ENCODE assay signal across 10 cellular contexts in genomic region chrX:119654112-119654531, GRCh38. TPM values are rescaled to one million over a fixed set of nuclear protein-coding genes. Genes with fewer than 3 reads are reported as not detected.
DNase-seq lines count a peak whose midpoint lies in the region; ATAC-seq and TF ChIP-seq lines count a peak whose summit lies in the region.
"Had no signal": no experiment of that assay in that cellular context is flagged by ENCODE, and none has a peak within 500 bp of the region (broad histone marks: within the 10 kb centered on the region; RNA-seq: fewer than 3 reads in every experiment).

No MANE protein-coding gene starts in this region.

- no peaks in the 10 kb centered on the region for H3K79me2 ChIP-seq in mammary epithelial cell (ENCODE audit: insufficient read depth, low read length)
- no peaks in the 10 kb centered on the region for H3K79me2 ChIP-seq in mesendoderm (ENCODE audit: control insufficient read depth, insufficient read depth, low read length)

- no peak overlapping the region for H2BK15ac ChIP-seq in mesendoderm (replicated peaks; ENCODE audit: low read depth)

- no peak overlapping the region for H4K8ac ChIP-seq in mesendoderm (ENCODE audit: low read depth, low read length)

- no peak overlapping the region for H2BK120ac ChIP-seq in mesendoderm (ENCODE audit: low read depth, low read length)

- H3K4me1 Mint-ChIP-seq in MCF 10A (ENCODE audit: insufficient read depth, unreplicated experiment): no peaks in the 10 kb centered on the region
- H3K4me1 Mint-ChIP-seq in chondrocyte (ENCODE audit: low read depth): peaks cover 19% of the 10 kb centered on the region
- H3K4me1 Mint-ChIP-seq in type B pancreatic cell (ENCODE audit: unreplicated experiment): peaks cover 10% of the 10 kb centered on the region

- no peaks in the 10 kb centered on the region for H3K9me3 ChIP-seq in mammary epithelial cell (replicated peaks; ENCODE audit: insufficient read depth, low read length)
- H3K9me3 ChIP-seq: thoracic aorta had no signal

- no peak for ATAC-seq in GM18498 (IDR thresholded peaks at IDR 0.05; ENCODE audit: unreplicated experiment)

- H3K79me1 ChIP-seq in mesendoderm (ENCODE audit: low read length): no peaks in the 10 kb centered on the region

- 56% methylated on average over 5 of the region's 8 CpGs for WGBS in mammary epithelial cell (ENCODE audit: low coverage, missing lambda C conversion rate)
- no CpG with 5 or more reads among the region's 8 CpGs for WGBS in mesendoderm (ENCODE audit: extremely low coverage, insufficient coverage, low lambda C conversion rate)

- H3K27me3 ChIP-seq in mammary epithelial cell (ENCODE audit: insufficient read depth, low read length) (no peaks in the 10 kb centered on the region), mesendoderm (ENCODE audit: insufficient read depth, low read length, poor library complexity) (no peaks in the 10 kb centered on the region)

- intact Hi-C loops in mammary epithelial cell (cut with micrococcal nuclease): no loop called here
- intact Hi-C loops in MCF 10A (cut with micrococcal nuclease): no loop called here

- H3K9ac ChIP-seq in mammary epithelial cell (ENCODE audit: insufficient read depth, low read length): no peak overlapping the region
- no peak overlapping the region for H3K9ac ChIP-seq in mesendoderm (ENCODE audit: low read length)

- peak overlapping the region; percentile 51 for H2AFZ ChIP-seq in mammary epithelial cell (ENCODE audit: low read depth, low read length)

- in situ Hi-C loops in mammary epithelial cell (cut with MboI; ENCODE audit: low sequenced_read_pairs in 2 of 2): no loop called here

- H3K4me2 ChIP-seq in mammary epithelial cell (ENCODE audit: insufficient read depth, low read depth, low read length): peak overlapping the region; percentile 10
- H3K4me2 ChIP-seq in mesendoderm (ENCODE audit: low read length): no peak overlapping the region

- dilution Hi-C loops in mammary epithelial cell (cut with HindIII; ENCODE audit: low sequenced_read_pairs): no loop called here

- no peaks in the 10 kb centered on the region for H4K20me1 ChIP-seq in mammary epithelial cell (ENCODE audit: insufficient read depth, low read length)

- H3K36me3 ChIP-seq in mammary epithelial cell (ENCODE audit: insufficient read depth, low read length) (no peaks in the 10 kb centered on the region), mesendoderm (ENCODE audit: control insufficient read depth, insufficient read depth, low read length) (no peaks in the 10 kb centered on the region)
- H3K36me3 ChIP-seq: thoracic aorta had no signal

- POLR2A ChIA-PET in MCF 10A (lab: Yijun Ruan, JAX): no interaction called here

- H3K4me3 Mint-ChIP-seq in MCF 10A (ENCODE audit: unreplicated experiment) (no peak overlapping the region), chondrocyte (ENCODE audit: unreplicated experiment) (no peak overlapping the region), type B pancreatic cell (no peak overlapping the region)

- H3K18ac ChIP-seq in mesendoderm (ENCODE audit: low read length): no peak overlapping the region

- H2BK5ac ChIP-seq in mesendoderm (ENCODE audit: low read length): no peak overlapping the region

- H3K36me3 Mint-ChIP-seq in MCF 10A (ENCODE audit: insufficient read depth, unreplicated experiment): no peaks in the 10 kb centered on the region
- peaks cover 4% of the 10 kb centered on the region for H3K36me3 Mint-ChIP-seq in chondrocyte (ENCODE audit: low read depth)
- peaks cover 5% of the 10 kb centered on the region for H3K36me3 Mint-ChIP-seq in type B pancreatic cell

- H3K27ac ChIP-seq in mammary epithelial cell (ENCODE audit: insufficient read depth, low read depth, low read length): no peak overlapping the region
- no peak overlapping the region for H3K27ac ChIP-seq in mesendoderm (ENCODE audit: low read depth, low read length)
- H3K27ac ChIP-seq: thoracic aorta had no signal

- no peak overlapping the region for H3K23ac ChIP-seq in mesendoderm (ENCODE audit: low read length)

- H2AK5ac ChIP-seq in mesendoderm (ENCODE audit: low read length): no peak overlapping the region

- peak overlapping the region; percentile 60 for H3K56ac ChIP-seq in mesendoderm (ENCODE audit: low read length)

- CTCF ChIA-PET in mammary epithelial cell (lab: Charles Lee; ENCODE audit: low non-redundant PET): no interaction called here
- CTCF ChIA-PET in MCF 10A (lab: Yijun Ruan, JAX): interaction anchor here (0.6 to 1.1 kb wide), 3 partner anchors 31 to 103 kb away, joined by 3 read pairs; no protein-coding TSS in a partner anchor

- H3K9me3 Mint-ChIP-seq in MCF 10A (ENCODE audit: unreplicated experiment): no peaks in the 10 kb centered on the region
- peaks cover 11% of the 10 kb centered on the region for H3K9me3 Mint-ChIP-seq in chondrocyte (ENCODE audit: low read depth)
- H3K9me3 Mint-ChIP-seq in type B pancreatic cell: no peaks in the 10 kb centered on the region

- TF ChIP-seq CTCF in mammary epithelial cell (conservative IDR thresholded peaks at IDR 0.05 in 1 of 2, IDR thresholded peaks at IDR 0.05 in 1 of 2; ENCODE audit: extremely low read depth in 1 of 2, insufficient read depth in 1 of 2, low read depth in 1 of 2, low read length in 2 of 2): no peak
- TF ChIP-seq CTCF in MCF 10A (IDR thresholded peaks at IDR 0.05; ENCODE audit: unreplicated experiment): no peak
- TF ChIP-seq CTCF in chondrocyte (IDR thresholded peaks at IDR 0.05): peak; percentile 61
- TF ChIP-seq CTCF in type B pancreatic cell (conservative IDR thresholded peaks at IDR 0.05): no peak

- BruUV-seq in mammary epithelial cell (replicated peaks; lab: Mats Ljungman, UMichigan) (no TSS peak), MCF 10A (replicated peaks; lab: Mats Ljungman, UMichigan) (no TSS peak)

- H3K4me3 ChIP-seq in mammary epithelial cell (replicated peaks in 1 of 3; ENCODE audit: insufficient read depth in 1 of 3, low read depth in 2 of 3, low read length in 3 of 3) (no peak overlapping the region), mesendoderm (ENCODE audit: low read length) (no peak overlapping the region)
- H3K4me3 ChIP-seq: thoracic aorta had no signal

- H3K4me1 ChIP-seq in mammary epithelial cell (ENCODE audit: insufficient read depth, low read length) (peaks cover 10% of the 10 kb centered on the region), mesendoderm (ENCODE audit: control insufficient read depth, low read depth, low read length) (no peaks in the 10 kb centered on the region)

- H3K27ac Mint-ChIP-seq in MCF 10A (ENCODE audit: low read depth, unreplicated experiment) (no peak overlapping the region), chondrocyte (ENCODE audit: unreplicated experiment) (peak overlapping the region; percentile 89), type B pancreatic cell (peak overlapping the region; percentile 70)

- no peak for DNase-seq in mammary epithelial cell
- DNase-seq in MCF 10A (ENCODE audit: unreplicated experiment): no peak
- DNase-seq in chondrocyte (ENCODE audit: low spot score): no peak
- peak; percentile 51 for DNase-seq in mesendoderm
- DNase-seq in type B pancreatic cell (ENCODE audit: extremely low spot score, unreplicated experiment): no peak
- no peak for DNase-seq in amniotic stem cell (lab: John Stamatoyannopoulos, UW)
- no peak for DNase-seq in OCI-M1 (lab: John Stamatoyannopoulos, UW)
- DNase-seq: NCI-H187 had no signal

- H3K4ac ChIP-seq in mesendoderm (ENCODE audit: low read depth, low read length): no peak overlapping the region

- H4K5ac ChIP-seq in mesendoderm (ENCODE audit: low read length): no peak overlapping the region

- peaks cover 14% of the 10 kb centered on the region for H3K27me3 Mint-ChIP-seq in MCF 10A (ENCODE audit: insufficient read depth, unreplicated experiment)
- H3K27me3 Mint-ChIP-seq in chondrocyte (ENCODE audit: low read depth): no peaks in the 10 kb centered on the region
- H3K27me3 Mint-ChIP-seq in type B pancreatic cell: no peaks in the 10 kb centered on the region

RNA-seq across cellular contexts. Expression of gene SEPTIN6, which starts 38.8 kb away (rescaled TPM):
- 10 to 100 TPM in 1 of 2 donors, 1 to 10 TPM in 1; 8.5 to 11.4 TPM for total RNA-seq in mammary epithelial cell
- 19.6 TPM for polyA plus RNA-seq in mammary epithelial cell
- 4.5 TPM for polyA minus RNA-seq in mammary epithelial cell
- total RNA-seq in MCF 10A (2022): 3.8 and 4.7 TPM in 2 replicates
- total RNA-seq in chondrocyte: 29.0 to 32.5 TPM (median 29.1 TPM) in 3 replicates
- 19.8 TPM for polyA plus RNA-seq in mesendoderm (2013, experiment 1 of 2)
- polyA plus RNA-seq in mesendoderm (2013, experiment 2 of 2): 20.8 TPM
- total RNA-seq in type B pancreatic cell (ENCODE audit: low replicate concordance): 15.8 and 70.2 TPM in 2 replicates

RNA-seq across cellular contexts. Expression of gene NKRF, which starts 47.9 kb away (rescaled TPM):
- total RNA-seq in mammary epithelial cell (10 to 100 TPM in 1 of 2 donors, 1 to 10 TPM in 1; 5.7 to 13.5 TPM), MCF 10A (2022) (12.5 and 16.1 TPM in 2 replicates), chondrocyte (7.8 to 8.3 TPM (median 8.0 TPM) in 3 replicates), type B pancreatic cell (ENCODE audit: low replicate concordance) (11.0 and 11.8 TPM in 2 replicates)
- 9.1 TPM for polyA plus RNA-seq in mammary epithelial cell
- 6.0 TPM for polyA minus RNA-seq in mammary epithelial cell
- 12.3 TPM for polyA plus RNA-seq in mesendoderm (2013, experiment 1 of 2)
- polyA plus RNA-seq in mesendoderm (2013, experiment 2 of 2): 12.2 TPM
